In genomic region chr6:25013249-25013648, GRCh38 we compare ENCODE assay signal across 11 cellular contexts.
DNase-seq lines count a peak whose midpoint lies in the region; ATAC-seq, FAIRE-seq and TF ChIP-seq lines count a peak whose summit lies in the region.
"Had no signal": no experiment of that assay in that cellular context is flagged by ENCODE, and none has a peak within 500 bp of the region (broad histone marks: within the 10 kb centered on the region; RNA-seq: fewer than 3 reads in every experiment).

No MANE protein-coding gene starts in this region.

- H3K4me1 ChIP-seq in Panc1 (ENCODE audit: control insufficient read depth, insufficient read depth, low read length) (no peaks in the 10 kb centered on the region), pancreas (no peaks in the 10 kb centered on the region)

- H3K27me3 ChIP-seq in Panc1 (ENCODE audit: control insufficient read depth, insufficient read depth, low read length), result peaks cover 8% of the 10 kb centered on the region
- H3K27me3 ChIP-seq in pancreas, result peaks cover 0 to 1% (median 0%) of the 10 kb centered on the region in 4 donors

- POLR2A ChIA-PET in Panc1 (lab: Charles Lee), result no interaction called here

- TF ChIP-seq CTCF in AG10803 (conservative IDR thresholded peaks at IDR 0.05; ENCODE audit: low read length) (peak; percentile 30), GM13977 (IDR thresholded peaks at IDR 0.05; ENCODE audit: extremely low read depth, insufficient read depth, missing control alignments) (peak; percentile 44), Panc1 (IDR thresholded peaks at IDR 0.05) (peak; percentile 27; the same call in 1 of the 2 replicates), glutamatergic neuron (IDR thresholded peaks at IDR 0.05; ENCODE audit: partially characterized antibody, unreplicated experiment) (no peak), pancreas (IDR thresholded peaks at IDR 0.05) (no peak)

- H3K36me3 ChIP-seq in Panc1 (ENCODE audit: control insufficient read depth, insufficient read depth, low read length) (no peaks in the 10 kb centered on the region), pancreas (no peaks in the 10 kb centered on the region)

- intact Hi-C loops in Panc1 (cut with micrococcal nuclease; ENCODE audit: unreplicated experiment) (no loop called here), pancreas (cut with DNase I) (loop anchor here in 1 of 3 donors (10.0 kb wide), 1 partner anchor 158 kb away; no protein-coding TSS in a partner anchor)

- no TSS peak for BruUV-seq in Panc1 (replicated peaks; lab: Mats Ljungman, UMichigan)

- H3K9me3 Mint-ChIP-seq in glutamatergic neuron (ENCODE audit: unreplicated experiment), result no peaks in the 10 kb centered on the region

- H3K4me3 ChIP-seq in AG10803 (ENCODE audit: low read length), result no peak overlapping the region
- no peak overlapping the region for H3K4me3 ChIP-seq in Panc1 (ENCODE audit: low read depth in 2 of 2, low read length in 2 of 2)
- no peak overlapping the region for H3K4me3 ChIP-seq in pancreas

- H3K4me3 Mint-ChIP-seq in glutamatergic neuron (ENCODE audit: unreplicated experiment), result no peak overlapping the region

- no peaks in the 10 kb centered on the region for H3K27me3 Mint-ChIP-seq in glutamatergic neuron (ENCODE audit: unreplicated experiment)

- H3K9me3 ChIP-seq in Panc1 (ENCODE audit: control insufficient read depth, insufficient read depth, low read depth, low read length), result no peaks in the 10 kb centered on the region
- H3K9me3 ChIP-seq in pancreas, result no peaks in the 10 kb centered on the region

- H3K27ac Mint-ChIP-seq in glutamatergic neuron (ENCODE audit: unreplicated experiment), result peak overlapping the region; percentile 15

- no peak for ATAC-seq in Panc1
- ATAC-seq in pancreas, result no peak
- ATAC-seq in HG03045 (IDR thresholded peaks at IDR 0.05; ENCODE audit: unreplicated experiment), result no peak
- ATAC-seq: left cardiac atrium had no signal

- H3K36me3 Mint-ChIP-seq in glutamatergic neuron (ENCODE audit: unreplicated experiment), result no peaks in the 10 kb centered on the region

- no peak for FAIRE-seq in pancreas (lab: Jason Lieb, UNC)
- FAIRE-seq: TTC549 had no signal

- CTCF ChIA-PET in Panc1 (lab: Charles Lee), result no interaction called here

- no peak overlapping the region for H3K27ac ChIP-seq in Panc1 (ENCODE audit: low read length)
- H3K27ac ChIP-seq in pancreas, result no peak overlapping the region

- no peak for DNase-seq in AG10803 (ENCODE audit: low read depth)
- no peak for DNase-seq in GM13977 (ENCODE audit: low spot score)
- DNase-seq in Panc1 (ENCODE audit: low read depth, low spot score), result no peak
- no peak for DNase-seq in glutamatergic neuron
- DNase-seq in pancreas, result no peak
- no peak for DNase-seq in pons (ENCODE audit: low spot score)
- no peak for DNase-seq in amygdala (lab: John Stamatoyannopoulos, UW)
- DNase-seq: left cardiac atrium, NCI-H748 treated with DMSO at 0.1 percent for 48 hours had no signal

- H3K4me1 Mint-ChIP-seq in glutamatergic neuron (ENCODE audit: low read depth, unreplicated experiment), result peaks cover 16% of the 10 kb centered on the region

- WGBS in pancreas, 2 donors, result 69 to 79% methylated on average over 4 of the region's 4 CpGs

- in situ Hi-C loops in GM13977 (cut with MboI; ENCODE audit: low pct_unique_long_range_greater_than_20kb, low sequenced_read_pairs, unreplicated experiment) (loop anchor here (10.0 to 25.0 kb wide), 2 partner anchors 158 to 301 kb away; partner anchors contain the start of gene C6orf62), Panc1 (cut with HindIII; ENCODE audit: low pct_unique_long_range_greater_than_20kb, low sequenced_read_pairs) (no loop called here)

Comparison
In these comparisons a context has a peak if more than half of its experiments do, and no peak if none do; other contexts are left out.
1. CTCF ChIP-seq: peak in AG10803 (single experiment), GM13977 (single experiment) and Panc1 (single experiment); none in glutamatergic neuron (single experiment) and pancreas (0 of 4).